In genomic region chrX:75276666-75277065, GRCh38 we compare ENCODE assay signal across 1 cellular context.
TF ChIP-seq lines count a peak whose summit lies in the region.

No MANE protein-coding gene starts in this region.

TF ChIP-seq in GM23338, 12 proteins besides CTCF, POLR2A, EP300 and RAD21 (continued from another document):
- TF ChIP-seq REST (IDR thresholded peaks at IDR 0.05; ENCODE audit: unreplicated experiment) (no peak), EZH2phosphoT487 (IDR thresholded peaks at IDR 0.05; ENCODE audit: unreplicated experiment) (no peak), ZNF331 (CRISPR knock-in tag; IDR thresholded peaks at IDR 0.05; ENCODE audit: low read depth) (no peak), ZNF462 (CRISPR knock-in tag; IDR thresholded peaks at IDR 0.05) (no peak), CREB1 (CRISPR knock-in tag; IDR thresholded peaks at IDR 0.05; ENCODE audit: low read depth) (no peak), ZNF114 (CRISPR knock-in tag; IDR thresholded peaks at IDR 0.05) (no peak)
